ENCODE assay signal across 1 cellular context in genomic region chr12:50925342-50925651, GRCh38.
TF ChIP-seq lines count a peak whose summit lies in the region.

No MANE protein-coding gene starts in this region.

TF ChIP-seq in H1, 55 proteins besides CTCF, POLR2A, EP300 and RAD21:
- TF ChIP-seq CHD7 (IDR thresholded peaks at IDR 0.05; ENCODE audit: insufficient replicate concordance, low read length) (no peak), HDAC2 (IDR thresholded peaks at IDR 0.05; ENCODE audit: borderline replicate concordance in 1 of 2, low read depth in 2 of 2, low read length in 2 of 2) (no peak), CBX5 (IDR thresholded peaks at IDR 0.05; ENCODE audit: low read depth, low read length) (no peak), SRF (IDR thresholded peaks at IDR 0.05; ENCODE audit: low read depth, low read length) (no peak), CTBP2 (IDR thresholded peaks at IDR 0.05; ENCODE audit: borderline replicate concordance, insufficient read depth, insufficient read length, low read length) (no peak), MAFK (IDR thresholded peaks at IDR 0.05; ENCODE audit: low read depth, low read length) (no peak), CREB1 (IDR thresholded peaks at IDR 0.05) (no peak), ATF2 (IDR thresholded peaks at IDR 0.05; ENCODE audit: low read length) (no peak), TBP (IDR thresholded peaks at IDR 0.05; ENCODE audit: low read depth, low read length) (no peak), BCL11A (IDR thresholded peaks at IDR 0.05; ENCODE audit: low read depth in 2 of 2, low read length in 2 of 2) (no peak), RFX5 (IDR thresholded peaks at IDR 0.05; ENCODE audit: borderline replicate concordance, low read depth, low read length) (no peak)
